35 cellular contexts compared by ENCODE assay signal in the genomic region with DNA sequence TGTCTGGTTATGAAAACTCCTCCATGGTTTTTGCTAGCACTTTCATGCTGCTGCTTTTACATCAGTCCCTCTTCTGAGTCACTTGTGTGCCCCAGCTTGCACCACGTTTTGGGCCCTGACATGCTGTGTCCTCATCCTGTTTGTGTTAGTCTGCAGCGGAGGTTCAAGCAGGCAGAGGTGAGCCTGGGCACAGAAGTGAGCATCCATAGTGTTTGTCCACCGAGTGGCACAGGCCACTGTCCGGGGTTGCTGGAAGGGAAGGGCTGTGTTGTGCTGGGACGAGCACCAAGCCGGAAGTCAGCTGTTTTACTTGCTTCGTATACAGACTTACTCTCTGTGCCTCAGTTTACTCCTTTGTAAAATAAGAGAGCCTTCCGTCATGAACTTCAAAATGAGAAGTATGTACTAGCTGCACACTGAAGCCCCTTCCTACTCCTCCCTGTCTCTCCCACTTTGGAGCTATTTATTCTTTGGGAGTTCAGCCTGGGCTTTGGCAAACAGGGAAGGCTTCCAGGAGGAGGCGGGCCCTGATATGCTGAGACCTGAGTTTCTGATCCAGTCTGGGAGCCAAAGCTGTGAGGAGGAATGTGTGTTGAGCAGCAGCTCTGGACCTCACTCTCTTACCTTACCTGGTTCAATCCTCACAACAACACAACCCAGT. TPM values are rescaled to one million over a fixed set of nuclear protein-coding genes. Genes with fewer than 3 reads are reported as not detected.
DNase-seq lines count a peak whose midpoint lies in the region; ATAC-seq, FAIRE-seq and TF ChIP-seq lines count a peak whose summit lies in the region.
"Had no signal": no experiment of that assay in that cellular context is flagged by ENCODE, and none has a peak within 500 bp of the region (broad histone marks: within the 10 kb centered on the region; RNA-seq: fewer than 3 reads in every experiment).

No MANE protein-coding gene starts in this region.

- H3K9me3 Mint-ChIP-seq in activated CD4-positive, alpha-beta T cell treated with anti-CD3 and anti-CD28 coated beads, Interleukin-2, amount 10 ng/mL, durations not matched to agents 24 days and 14 days, result no peaks in the 10 kb centered on the region
- H3K9me3 Mint-ChIP-seq in activated naive CD8-positive, alpha-beta T cell treated with anti-CD3 and anti-CD28 coated beads, Interleukin-2, amount 10 ng/mL, durations not matched to agents 7 days and 5 days, result no peaks in the 10 kb centered on the region
- no peaks in the 10 kb centered on the region for H3K9me3 Mint-ChIP-seq in nephron progenitor cell
- H3K9me3 Mint-ChIP-seq: activated CD4-positive, alpha-beta memory T cell treated with anti-CD3 and anti-CD28 coated beads, Interleukin-2, amount 10 ng/mL, durations not matched to agents 7 days and 5 days; CD4-positive, alpha-beta T cell; naive thymus-derived CD8-positive, alpha-beta T cell; T-helper 1 cell treated with Interleukin-12 subunit alpha and Interleukin-12 subunit beta and Interleukin-4 antibody, amounts not matched to agents 30 μg/mL and 1 μg/mL, for 36 hours had no signal

- peak; percentile 67 for FAIRE-seq in GM12892 (lab: Jason Lieb, UNC)
- FAIRE-seq: A204.1, D721Med, HTR-8/SVneo, TTC549 had no signal

- TF ChIP-seq POLR2A in GM12892 (IDR thresholded peaks at IDR 0.05; ENCODE audit: low read depth, low read length) (no peak), spleen (IDR thresholded peaks at IDR 0.05) (no peak)

- peak overlapping the region; percentile 26 for H3K27ac Mint-ChIP-seq in activated CD4-positive, alpha-beta T cell treated with anti-CD3 and anti-CD28 coated beads, Interleukin-2, amount 10 ng/mL, durations not matched to agents 24 days and 14 days
- no peak overlapping the region for H3K27ac Mint-ChIP-seq in activated naive CD8-positive, alpha-beta T cell treated with anti-CD3 and anti-CD28 coated beads, Interleukin-2, amount 10 ng/mL, durations not matched to agents 7 days and 5 days
- H3K27ac Mint-ChIP-seq in nephron progenitor cell, result no peak overlapping the region
- H3K27ac Mint-ChIP-seq: activated CD4-positive, alpha-beta memory T cell treated with anti-CD3 and anti-CD28 coated beads, Interleukin-2, amount 10 ng/mL, durations not matched to agents 7 days and 5 days; CD4-positive, alpha-beta T cell; T-helper 1 cell treated with Interleukin-12 subunit alpha and Interleukin-12 subunit beta and Interleukin-4 antibody, amounts not matched to agents 30 μg/mL and 1 μg/mL, for 36 hours had no signal

- WGBS in spleen, 5 donors, result 75 to 84% (median 77%) methylated on average over 9 of the region's 9 CpGs

- no peaks in the 10 kb centered on the region for H3K9me3 ChIP-seq in spleen
- H3K9me3 ChIP-seq: body of pancreas, heart right ventricle, psoas muscle, sigmoid colon, thoracic aorta had no signal

- no peak overlapping the region for H3K4me3 Mint-ChIP-seq in activated CD4-positive, alpha-beta T cell treated with anti-CD3 and anti-CD28 coated beads, Interleukin-2, amount 10 ng/mL, durations not matched to agents 24 days and 14 days
- H3K4me3 Mint-ChIP-seq in activated naive CD8-positive, alpha-beta T cell treated with anti-CD3 and anti-CD28 coated beads, Interleukin-2, amount 10 ng/mL, durations not matched to agents 7 days and 5 days, result no peak overlapping the region
- no peak overlapping the region for H3K4me3 Mint-ChIP-seq in nephron progenitor cell
- H3K4me3 Mint-ChIP-seq: activated CD4-positive, alpha-beta memory T cell treated with anti-CD3 and anti-CD28 coated beads, Interleukin-2, amount 10 ng/mL, durations not matched to agents 7 days and 5 days; CD4-positive, alpha-beta T cell; naive thymus-derived CD8-positive, alpha-beta T cell; T-helper 1 cell treated with Interleukin-12 subunit alpha and Interleukin-12 subunit beta and Interleukin-4 antibody, amounts not matched to agents 30 μg/mL and 1 μg/mL, for 36 hours had no signal

- no peaks in the 10 kb centered on the region for H3K36me3 ChIP-seq in spleen
- H3K36me3 ChIP-seq: heart right ventricle, sigmoid colon, thoracic aorta had no signal

- no peak overlapping the region for H3K4me3 ChIP-seq in spleen
- H3K4me3 ChIP-seq: body of pancreas, heart right ventricle, lung, psoas muscle, sigmoid colon, SK-N-MC, thoracic aorta had no signal

- peak; percentile 33 for ATAC-seq in activated naive CD8-positive, alpha-beta T cell treated with anti-CD3 and anti-CD28 coated beads, Interleukin-2, amount 10 ng/mL, durations not matched to agents 7 days and 5 days (ENCODE audit: low read depth)
- no peak for ATAC-seq in HG03439 (IDR thresholded peaks at IDR 0.05; ENCODE audit: unreplicated experiment)
- ATAC-seq: body of pancreas; naive thymus-derived CD8-positive, alpha-beta T cell; PC-3; psoas muscle had no signal

- no peaks in the 10 kb centered on the region for H3K36me3 Mint-ChIP-seq in activated CD4-positive, alpha-beta T cell treated with anti-CD3 and anti-CD28 coated beads, Interleukin-2, amount 10 ng/mL, durations not matched to agents 24 days and 14 days (ENCODE audit: low read depth)
- no peaks in the 10 kb centered on the region for H3K36me3 Mint-ChIP-seq in activated naive CD8-positive, alpha-beta T cell treated with anti-CD3 and anti-CD28 coated beads, Interleukin-2, amount 10 ng/mL, durations not matched to agents 7 days and 5 days
- H3K36me3 Mint-ChIP-seq in nephron progenitor cell (ENCODE audit: low read depth), result no peaks in the 10 kb centered on the region
- H3K36me3 Mint-ChIP-seq: naive thymus-derived CD8-positive, alpha-beta T cell had no signal

- H3K4me1 Mint-ChIP-seq in activated CD4-positive, alpha-beta T cell treated with anti-CD3 and anti-CD28 coated beads, Interleukin-2, amount 10 ng/mL, durations not matched to agents 24 days and 14 days, result peaks cover 38% of the 10 kb centered on the region
- H3K4me1 Mint-ChIP-seq in activated naive CD8-positive, alpha-beta T cell treated with anti-CD3 and anti-CD28 coated beads, Interleukin-2, amount 10 ng/mL, durations not matched to agents 7 days and 5 days, result peaks cover 15% of the 10 kb centered on the region
- H3K4me1 Mint-ChIP-seq in nephron progenitor cell, result peaks cover 14% of the 10 kb centered on the region

- H3K27me3 Mint-ChIP-seq in activated CD4-positive, alpha-beta T cell treated with anti-CD3 and anti-CD28 coated beads, Interleukin-2, amount 10 ng/mL, durations not matched to agents 24 days and 14 days, result peaks cover 2% of the 10 kb centered on the region
- peaks cover 2% of the 10 kb centered on the region for H3K27me3 Mint-ChIP-seq in activated naive CD8-positive, alpha-beta T cell treated with anti-CD3 and anti-CD28 coated beads, Interleukin-2, amount 10 ng/mL, durations not matched to agents 7 days and 5 days
- peaks cover 9% of the 10 kb centered on the region for H3K27me3 Mint-ChIP-seq in nephron progenitor cell (ENCODE audit: low read depth, poor library complexity)
- H3K27me3 Mint-ChIP-seq: CD4-positive, alpha-beta T cell; naive thymus-derived CD8-positive, alpha-beta T cell had no signal

- no peaks in the 10 kb centered on the region for H3K27me3 ChIP-seq in spleen (replicated peaks in 1 of 7)
- H3K27me3 ChIP-seq: body of pancreas, sigmoid colon had no signal

- intact Hi-C loops in activated CD4-positive, alpha-beta T cell treated with anti-CD3 and anti-CD28 coated beads, Interleukin-2, amount 10 ng/mL, durations not matched to agents 24 days and 14 days (cut with micrococcal nuclease), result no loop called here
- intact Hi-C loops in spleen (cut with DNase I; ENCODE audit: low total_unique reads), result no loop called here

- peak overlapping the region in 2 of 8 donors; percentile 5 to 46 for H3K27ac ChIP-seq in spleen
- H3K27ac ChIP-seq: body of pancreas, heart right ventricle, psoas muscle, sigmoid colon, SK-N-MC, thoracic aorta had no signal

- TF ChIP-seq CTCF in spleen (IDR thresholded peaks at IDR 0.05 in 8 of 11, conservative IDR thresholded peaks at IDR 0.05 in 3 of 11) (no peak), nephron progenitor cell (IDR thresholded peaks at IDR 0.05) (no peak)

- peaks cover 0 to 43% (median 10%) of the 10 kb centered on the region in 6 donors for H3K4me1 ChIP-seq in spleen
- H3K4me1 ChIP-seq: body of pancreas had no signal

- no peak for DNase-seq in activated CD4-positive, alpha-beta T cell treated with anti-CD3 and anti-CD28 coated beads, Interleukin-2, amount 10 ng/mL, durations not matched to agents 24 days and 14 days
- DNase-seq in activated CD4-positive, alpha-beta T cell treated with anti-CD3 and anti-CD28 coated beads for 4 hours, result no peak
- DNase-seq in GM12892 (ENCODE audit: insufficient read length) (no peak), spleen (peak; percentile 68), A172 (ENCODE audit: low spot score) (no peak), nephron progenitor cell (no peak)
- no peak for DNase-seq in activated naive CD8-positive, alpha-beta T cell treated with anti-CD3 and anti-CD28 coated beads, Interleukin-2, amount 10 ng/mL, durations not matched to agents 7 days and 5 days
- DNase-seq: activated CD4-positive, alpha-beta memory T cell treated with anti-CD3 and anti-CD28 coated beads, Interleukin-2, amount 10 ng/mL, durations not matched to agents 7 days and 5 days; activated CD4-positive, CD25-positive, alpha-beta regulatory T cell; activated effector memory CD4-positive, alpha-beta T cell treated with anti-CD3 and anti-CD28 coated beads, Interleukin-2, amount 50 U/mL, for 16 hours; body of pancreas; CD4-positive, alpha-beta T cell; DND-41; foreskin melanocyte; GOT3; heart right ventricle; naive thymus-derived CD8-positive, alpha-beta T cell; NCI-H1930; NCI-H526; NK-92 treated with Interleukin-12 subunit alpha and Interleukin-12 subunit beta, amount 100 ng/mL, for 24 hours; occipital lobe; PC-3; psoas muscle; sigmoid colon; stimulated activated CD4-positive, alpha-beta T cell treated with anti-CD3 and anti-CD28 coated beads, Interleukin-15, amount 100 ng/mL, for 24 hours; stimulated activated CD4-positive, alpha-beta T cell treated with anti-CD3 and anti-CD28 coated beads, Interleukin-4, amount 100 ng/mL, for 4 hours had no signal

- POLR2A ChIA-PET in activated naive CD8-positive, alpha-beta T cell treated with anti-CD3 and anti-CD28 coated beads, Interleukin-2, amount 10 ng/mL, durations not matched to agents 7 days and 5 days (lab: Charles Lee), result interaction anchor here (0.7 kb wide), 1 partner anchor 24 kb away, joined by 4 read pairs; no protein-coding TSS in a partner anchor

RNA-seq across cellular contexts. Expression of a gene that starts 10.7 kb away (rescaled TPM):
- 178 and 179 TPM in 2 replicates for total RNA-seq in activated CD4-positive, alpha-beta T cell treated with anti-CD3 and anti-CD28 coated beads, Interleukin-2, amount 10 ng/mL, durations not matched to agents 24 days and 14 days
- polyA plus RNA-seq in GM12892 (2012; ENCODE audit: missing spikeins), result 808 TPM
- 100 to 1,000 TPM; 474 to 485 TPM for total RNA-seq in activated naive CD8-positive, alpha-beta T cell treated with anti-CD3 and anti-CD28 coated beads, Interleukin-2, amount 10 ng/mL, durations not matched to agents 7 days and 5 days
- total RNA-seq in spleen, result 100 to 1,000 TPM; 473 to 747 (median 586) TPM
- 100 to 1,000 TPM; 419 to 691 (median 502) TPM for polyA plus RNA-seq in spleen
- 0.12 TPM in 1 of 2 replicates, not detected in the other for total RNA-seq in A172 (2014; rRNA removed; shearing (Covaris generic))
- total RNA-seq: PC-3 had no signal

RNA-seq across cellular contexts. Expression of a gene that starts 44.9 kb away (rescaled TPM):
- total RNA-seq in activated CD4-positive, alpha-beta T cell treated with anti-CD3 and anti-CD28 coated beads, Interleukin-2, amount 10 ng/mL, durations not matched to agents 24 days and 14 days, result 0.50 and 0.54 TPM in 2 replicates
- 0.30 TPM for polyA plus RNA-seq in GM12892 (2012; ENCODE audit: missing spikeins)
- total RNA-seq in activated naive CD8-positive, alpha-beta T cell treated with anti-CD3 and anti-CD28 coated beads, Interleukin-2, amount 10 ng/mL, durations not matched to agents 7 days and 5 days, result under 1 TPM in 1 of 2 experiments, not detected in 1; 0.26 TPM
- total RNA-seq in spleen, result 1 to 10 TPM in 1 of 7 donors, under 1 TPM in 5, not detected in 1; 0.30 to 1.1 (median 0.69) TPM
- under 1 TPM; 0.04 to 0.08 (median 0.06) TPM for polyA plus RNA-seq in spleen
- not detected in 2 replicates for total RNA-seq in A172 (2014; rRNA removed; shearing (Covaris generic))
- total RNA-seq: activated CD4-positive, alpha-beta memory T cell treated with anti-CD3 and anti-CD28 coated beads, Interleukin-2, amount 10 ng/mL, durations not matched to agents 7 days and 5 days; heart right ventricle; PC-3; psoas muscle had no signal
- polyA plus RNA-seq: heart right ventricle had no signal

Comparison
In these comparisons a context has a peak if more than half of its experiments do, and no peak if none do; other contexts are left out.
1. RNA of a gene that starts 10.7 kb away (total RNA-seq): 473 to 747 TPM in spleen, 474 to 485 TPM in activated naive CD8-positive, alpha-beta T cell treated with anti-CD3 and anti-CD28 coated beads, Interleukin-2, amount 10 ng/mL, durations not matched to agents 7 days and 5 days and 178 to 179 TPM in activated CD4-positive, alpha-beta T cell treated with anti-CD3 and anti-CD28 coated beads, Interleukin-2, amount 10 ng/mL, durations not matched to agents 24 days and 14 days; 0.12 TPM in A172; every median in the first group is over 100 times any median in the second.